In genomic region chr4:2425386-2426068, GRCh38 we compare ENCODE assay signal across 30 cellular contexts. TPM values are rescaled to one million over a fixed set of nuclear protein-coding genes. Genes with fewer than 3 reads are reported as not detected.
"Had no signal": no experiment of that assay in that cellular context is flagged by ENCODE, and none has a peak within 500 bp of the region (broad histone marks: within the 10 kb centered on the region; RNA-seq: fewer than 3 reads in every experiment).

No MANE protein-coding gene starts in this region.

- DNase-seq: dorsolateral prefrontal cortex; effector CD4-positive, alpha-beta T cell; head of caudate nucleus; mesendoderm; midbrain; naive thymus-derived CD8-positive, alpha-beta T cell; nephron progenitor cell; stimulated activated CD4-positive, alpha-beta T cell treated with anti-CD3 and anti-CD28 coated beads, Interleukin-2, amount 100 ng/mL, for 24 hours; stimulated activated CD4-positive, alpha-beta T cell treated with anti-CD3 and anti-CD28 coated beads, Interleukin-4, amount 100 ng/mL, for 24 hours; stimulated activated naive CD4-positive, alpha-beta T cell treated with Interleukin-2 at 50 U/mL for 16 hours; stomach; thyroid gland; trophoblast cell had no signal

- FAIRE-seq: colon, frontal cortex, keratinocyte, urothelium cell line had no signal

- H3K79me2 ChIP-seq: parathyroid adenoma had no signal

- H3K4me2 ChIP-seq: smooth muscle cell had no signal

- ATAC-seq: left lobe of liver; naive thymus-derived CD8-positive, alpha-beta T cell; sciatic nerve; stimulated activated effector memory CD8-positive, alpha-beta T cell treated with anti-CD3 and anti-CD28 coated beads, Interleukin-12 subunit alpha, Interleukin-12 subunit beta, amount 100 ng/mL, for 72 hours had no signal

- H3K4me3 Mint-ChIP-seq: naive thymus-derived CD8-positive, alpha-beta T cell; nephron progenitor cell; stimulated activated effector memory CD8-positive, alpha-beta T cell treated with anti-CD3 and anti-CD28 coated beads, Interleukin-12 subunit alpha, Interleukin-12 subunit beta, amount 100 ng/mL, for 72 hours had no signal

- H3K9me3 ChIP-seq: right atrium auricular region, stomach, thyroid gland had no signal

- H3K27ac ChIP-seq: dorsolateral prefrontal cortex, parathyroid adenoma, right atrium auricular region, stomach, thyroid gland had no signal

- H3K36me3 Mint-ChIP-seq: naive thymus-derived CD8-positive, alpha-beta T cell; stimulated activated effector memory CD8-positive, alpha-beta T cell treated with anti-CD3 and anti-CD28 coated beads, Interleukin-12 subunit alpha, Interleukin-12 subunit beta, amount 100 ng/mL, for 72 hours had no signal

- H3K27me3 ChIP-seq: right atrium auricular region, thyroid gland had no signal

- H3K4me1 ChIP-seq: parathyroid adenoma, right atrium auricular region, stomach, thyroid gland had no signal

- H3K9me3 Mint-ChIP-seq: naive thymus-derived CD8-positive, alpha-beta T cell; nephron progenitor cell; stimulated activated effector memory CD8-positive, alpha-beta T cell treated with anti-CD3 and anti-CD28 coated beads, Interleukin-12 subunit alpha, Interleukin-12 subunit beta, amount 100 ng/mL, for 72 hours had no signal

- H3K4me3 ChIP-seq: dorsolateral prefrontal cortex, right atrium auricular region, smooth muscle cell, stomach, thyroid gland had no signal

- H3K36me3 ChIP-seq: right atrium auricular region, stomach, thyroid gland had no signal

- H3K9ac ChIP-seq: parathyroid adenoma had no signal

- H3K4me1 Mint-ChIP-seq: naive thymus-derived CD8-positive, alpha-beta T cell had no signal

- H3K27ac Mint-ChIP-seq: nephron progenitor cell; progenitor cell of endocrine pancreas; stimulated activated effector memory CD8-positive, alpha-beta T cell treated with anti-CD3 and anti-CD28 coated beads, Interleukin-12 subunit alpha, Interleukin-12 subunit beta, amount 100 ng/mL, for 72 hours had no signal

- H2AFZ ChIP-seq: parathyroid adenoma had no signal

RNA-seq across cellular contexts. Expression of gene CFAP99, which starts 6.8 kb away (rescaled TPM):
- total RNA-seq: fibroblast of villous mesenchyme; frontal cortex; glomerular endothelial cell; lower leg skin; lung microvascular endothelial cell; naive thymus-derived CD8-positive, alpha-beta T cell; progenitor cell of endocrine pancreas; right atrium auricular region; sciatic nerve; smooth muscle cell; subcutaneous adipose tissue; temporal lobe had no signal
- polyA plus RNA-seq: keratinocyte, smooth muscle cell had no signal

RNA-seq across cellular contexts. Expression of gene ZFYVE28, which starts 7.1 kb away (rescaled TPM):
- polyA plus RNA-seq: smooth muscle cell had no signal
